ENCODE assay signal across 8 cellular contexts in the genomic region with DNA sequence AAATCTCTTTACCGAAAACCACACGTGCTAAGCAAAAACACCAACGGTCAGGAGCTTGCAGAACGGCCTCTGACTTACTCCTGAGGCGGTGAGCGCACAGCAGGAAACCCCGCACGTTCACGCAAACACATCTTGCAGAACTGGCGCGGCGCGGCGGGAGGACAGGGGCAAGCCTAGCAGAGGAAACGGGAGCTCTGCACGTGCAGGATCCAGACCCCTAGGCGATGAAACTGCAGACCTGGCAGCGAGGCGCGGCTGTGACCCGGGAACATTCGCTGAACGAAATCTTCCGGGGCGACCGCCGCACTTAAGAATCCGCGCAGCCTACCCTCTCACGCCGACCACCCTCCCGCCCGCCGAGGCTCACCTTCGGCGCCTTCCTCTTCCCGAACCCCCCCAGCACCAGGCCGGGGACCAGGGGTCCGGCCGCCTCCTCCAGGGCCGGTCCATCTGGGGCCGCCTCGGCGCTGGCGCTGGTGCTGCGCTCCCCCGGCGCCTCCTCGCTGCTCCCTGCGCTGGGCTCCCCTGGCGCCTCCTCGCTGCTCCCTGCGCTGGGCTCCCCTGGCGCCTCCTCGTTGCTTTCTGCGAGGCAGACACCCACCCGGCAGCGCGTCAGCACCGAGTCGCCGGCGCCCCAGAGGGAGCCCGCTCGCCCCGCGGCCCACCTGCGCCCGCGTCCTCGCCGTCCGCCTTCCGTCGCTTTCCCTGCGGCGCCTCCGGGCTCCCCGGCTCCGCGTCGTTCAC.
A peak's percentile ranks its signal among the peaks of the same experiment; 100 is the strongest.
DNase-seq lines count a peak whose midpoint lies in the region; ATAC-seq and TF ChIP-seq lines count a peak whose summit lies in the region.

No MANE protein-coding gene starts in this region.

- H3K4me1 ChIP-seq in neuron (ENCODE audit: insufficient read depth, low read length), result peaks cover 17% of the 10 kb centered on the region

- peaks cover 50% of the 10 kb centered on the region for H3K36me3 ChIP-seq in neuron (ENCODE audit: insufficient read depth, low read length)

- DNase-seq in activated effector memory CD4-positive, alpha-beta T cell treated with anti-CD3 and anti-CD28 coated beads, Interleukin-2, amount 50 U/mL, for 16 hours, result peak; percentile 79
- DNase-seq in activated effector memory CD4-positive, alpha-beta T cell treated with Interleukin-2 at 50 U/mL for 16 hours, result no peak
- DNase-seq in T-helper 22 cell (ENCODE audit: low read depth) (peak; percentile 24), epithelial cell of esophagus (ENCODE audit: low read depth) (peak; percentile 24), NCI-H1092 treated with DMSO at 0.1 percent for 48 hours (lab: John Stamatoyannopoulos, UW) (no peak), SHP77 treated with DMSO at 0.1 percent for 48 hours (lab: John Stamatoyannopoulos, UW) (no peak)

- no peak for TF ChIP-seq CTCF in epithelial cell of esophagus (IDR thresholded peaks at IDR 0.05; ENCODE audit: insufficient read depth, low read depth, low read length, missing control alignments)

- H3K4me3 ChIP-seq in epithelial cell of esophagus (ENCODE audit: low read length) (peak overlapping the region; percentile 60), neuron (ENCODE audit: low read length) (peak overlapping the region; percentile 84)

- no peaks in the 10 kb centered on the region for H3K27me3 ChIP-seq in neuron (ENCODE audit: insufficient read depth, low read length)

- no peak overlapping the region for H2AFZ ChIP-seq in neuron (ENCODE audit: low read depth, low read length)

- peak; percentile 28 for ATAC-seq in HG02938 (IDR thresholded peaks at IDR 0.05; ENCODE audit: unreplicated experiment)

- H3K9me3 ChIP-seq in neuron (ENCODE audit: low read length), result no peaks in the 10 kb centered on the region

Comparison
In these comparisons a context has a peak if more than half of its experiments do, and no peak if none do; other contexts are left out.
1. DNase-seq: peak in activated effector memory CD4-positive, alpha-beta T cell treated with anti-CD3 and anti-CD28 coated beads, Interleukin-2, amount 50 U/mL, for 16 hours (single experiment), T-helper 22 cell (single experiment) and epithelial cell of esophagus (single experiment); none in activated effector memory CD4-positive, alpha-beta T cell treated with Interleukin-2 at 50 U/mL for 16 hours (single experiment), NCI-H1092 treated with DMSO at 0.1 percent for 48 hours (single experiment) and SHP77 treated with DMSO at 0.1 percent for 48 hours (single experiment).